18 cellular contexts compared by ENCODE assay signal in genomic region chr14:82420874-82421273, GRCh38.
"Had no signal": no experiment of that assay in that cellular context is flagged by ENCODE, and none has a peak within 500 bp of the region (broad histone marks: within the 10 kb centered on the region; RNA-seq: fewer than 3 reads in every experiment).

No MANE protein-coding gene starts in this region.

- H3K4me3 ChIP-seq: cardiac muscle cell, dorsolateral prefrontal cortex, mucosa of descending colon, pancreas, sigmoid colon, skin epidermis, thoracic aorta, transverse colon had no signal

- H3K4me1 ChIP-seq: pancreas, sigmoid colon, transverse colon had no signal

- H3K9me3 ChIP-seq: pancreas, thoracic aorta had no signal

- ATAC-seq: mucosa of descending colon; naive thymus-derived CD8-positive, alpha-beta T cell; pancreas; stimulated activated naive B cell treated with anti-CD40 and anti-IgM and Interleukin-4, amounts not matched to agents 10 μg/mL and 1 μg/mL and 100 μg/mL, for 72 hours; stimulated activated naive CD8-positive, alpha-beta T cell treated with anti-CD3 and anti-CD28 coated beads, Interleukin-15, amount 100 ng/mL, for 72 hours had no signal

- H3K27me3 Mint-ChIP-seq: naive thymus-derived CD8-positive, alpha-beta T cell; progenitor cell of endocrine pancreas; stimulated activated naive B cell treated with anti-CD40 and anti-IgM and Interleukin-4, amounts not matched to agents 10 μg/mL and 1 μg/mL and 100 μg/mL, for 72 hours; stimulated activated naive CD8-positive, alpha-beta T cell treated with anti-CD3 and anti-CD28 coated beads, Interleukin-15, amount 100 ng/mL, for 72 hours had no signal

- H3K4me3 Mint-ChIP-seq: naive thymus-derived CD8-positive, alpha-beta T cell; stimulated activated naive B cell treated with anti-CD40 and anti-IgM and Interleukin-4, amounts not matched to agents 10 μg/mL and 1 μg/mL and 100 μg/mL, for 72 hours; stimulated activated naive CD8-positive, alpha-beta T cell treated with anti-CD3 and anti-CD28 coated beads, Interleukin-15, amount 100 ng/mL, for 72 hours had no signal

- H3K36me3 Mint-ChIP-seq: stimulated activated naive B cell treated with anti-CD40 and anti-IgM and Interleukin-4, amounts not matched to agents 10 μg/mL and 1 μg/mL and 100 μg/mL, for 72 hours had no signal

- H3K4me1 Mint-ChIP-seq: naive thymus-derived CD8-positive, alpha-beta T cell; stimulated activated naive B cell treated with anti-CD40 and anti-IgM and Interleukin-4, amounts not matched to agents 10 μg/mL and 1 μg/mL and 100 μg/mL, for 72 hours; stimulated activated naive CD8-positive, alpha-beta T cell treated with anti-CD3 and anti-CD28 coated beads, Interleukin-15, amount 100 ng/mL, for 72 hours had no signal

- H3K27ac Mint-ChIP-seq: naive thymus-derived CD8-positive, alpha-beta T cell; progenitor cell of endocrine pancreas; stimulated activated naive B cell treated with anti-CD40 and anti-IgM and Interleukin-4, amounts not matched to agents 10 μg/mL and 1 μg/mL and 100 μg/mL, for 72 hours; stimulated activated naive CD8-positive, alpha-beta T cell treated with anti-CD3 and anti-CD28 coated beads, Interleukin-15, amount 100 ng/mL, for 72 hours had no signal

- H3K27me3 ChIP-seq: cardiac muscle cell, dorsolateral prefrontal cortex, pancreas, sigmoid colon, transverse colon had no signal

- DNase-seq: cortex of kidney; dorsolateral prefrontal cortex; effector CD8-positive, alpha-beta T cell; mammary epithelial cell; mucosa of descending colon; naive thymus-derived CD8-positive, alpha-beta T cell; nucleus accumbens; pancreas; sigmoid colon; stimulated activated CD4-positive, alpha-beta T cell treated with anti-CD3 and anti-CD28 coated beads, Interleukin-2, amount 100 ng/mL, for 24 hours; stimulated activated CD4-positive, alpha-beta T cell treated with anti-CD3 and anti-CD28 coated beads, Interleukin-4, amount 100 ng/mL, for 4 hours; stimulated activated naive B cell treated with anti-CD40 and anti-IgM and Interleukin-4, amounts not matched to agents 10 μg/mL and 1 μg/mL and 100 μg/mL, for 72 hours; stimulated activated naive CD8-positive, alpha-beta T cell treated with anti-CD3 and anti-CD28 coated beads, Interleukin-15, amount 100 ng/mL, for 72 hours; transverse colon had no signal

- H3K27ac ChIP-seq: cardiac muscle cell, dorsolateral prefrontal cortex, pancreas, sigmoid colon, thoracic aorta, transverse colon had no signal

- H3K36me3 ChIP-seq: cardiac muscle cell, pancreas, sigmoid colon, thoracic aorta, transverse colon had no signal
